ENCODE assay signal across 8 cellular contexts in genomic region chr4:4995103-4995761, GRCh38. TPM values are rescaled to one million over a fixed set of nuclear protein-coding genes. Genes with fewer than 3 reads are reported as not detected.
DNase-seq lines count a peak whose midpoint lies in the region; ATAC-seq and TF ChIP-seq lines count a peak whose summit lies in the region.

No MANE protein-coding gene starts in this region.

- H3K27me3 ChIP-seq in DND-41 (ENCODE audit: insufficient read depth, low read length, poor library complexity) = no peaks in the 10 kb centered on the region
- no peaks in the 10 kb centered on the region for H3K27me3 ChIP-seq in endodermal cell (ENCODE audit: control insufficient read depth, insufficient read depth, low read length, poor library complexity, severe bottlenecking)

- TF ChIP-seq CTCF in DND-41 (IDR thresholded peaks at IDR 0.05; ENCODE audit: borderline replicate concordance, extremely low read depth, low read length, poor library complexity, severe bottlenecking) (peak; percentile 90), VCaP (conservative IDR thresholded peaks at IDR 0.05) (peak; percentile 94), endodermal cell (conservative IDR thresholded peaks at IDR 0.05) (peak; percentile 96)

- H3K36me3 Mint-ChIP-seq in endodermal cell (ENCODE audit: low read depth) = no peaks in the 10 kb centered on the region

- H4K20me1 ChIP-seq in DND-41 (ENCODE audit: insufficient read depth, low read length) = no peaks in the 10 kb centered on the region

- no peaks in the 10 kb centered on the region for H3K9me3 Mint-ChIP-seq in endodermal cell

- H3K4me1 Mint-ChIP-seq in endodermal cell = peaks cover 10% of the 10 kb centered on the region

- no peak overlapping the region for H3K27ac Mint-ChIP-seq in endodermal cell

- peak; percentile 58 for DNase-seq in DND-41
- DNase-seq in NCI-H1092 (lab: John Stamatoyannopoulos, UW) = peak; percentile 28
- peak; percentile 95 for DNase-seq in endodermal cell
- DNase-seq in medulla oblongata (ENCODE audit: extremely low spot score) = peak; percentile 81
- peak; percentile 7 to 9 for DNase-seq in stimulated activated CD8-positive, alpha-beta memory T cell treated with anti-CD3 and anti-CD28 coated beads, Interleukin-7, amount 100 ng/mL, for 1 hour (ENCODE audit: low read depth in 2 of 2)

- H3K9ac ChIP-seq in DND-41 (ENCODE audit: low read depth, low read length) = no peak overlapping the region
- no peak overlapping the region for H3K9ac ChIP-seq in endodermal cell (ENCODE audit: extremely low read depth, low read length, poor library complexity, severe bottlenecking)

- H2AFZ ChIP-seq in DND-41 (ENCODE audit: low read depth, low read length) = no peak overlapping the region

- H3K4me1 ChIP-seq in DND-41 (ENCODE audit: insufficient read depth, low read length) = no peaks in the 10 kb centered on the region
- H3K4me1 ChIP-seq in endodermal cell (ENCODE audit: control insufficient read depth, insufficient read depth, low read length) = no peaks in the 10 kb centered on the region

- 25 to 36% methylated on average over 5 to 18 of the region's 18 CpGs for WGBS in endodermal cell (ENCODE audit: insufficient coverage in 1 of 2, insufficient read length in 1 of 2), 2 experiments

- H3K79me2 ChIP-seq in DND-41 (ENCODE audit: insufficient read depth, low read length) = no peaks in the 10 kb centered on the region

- peaks cover 12% of the 10 kb centered on the region for H3K27me3 Mint-ChIP-seq in endodermal cell (ENCODE audit: insufficient read depth)

- H3K27ac ChIP-seq in DND-41 (ENCODE audit: low read length) (peak overlapping the region; percentile 15; the same call in 1 of the 2 replicates), VCaP (no peak overlapping the region; the same call in 1 of the 2 replicates), endodermal cell (ENCODE audit: low read depth, low read length) (no peak overlapping the region)

- H3K9me3 ChIP-seq in DND-41 (ENCODE audit: insufficient read depth, low read length, severe bottlenecking) = no peaks in the 10 kb centered on the region
- no peaks in the 10 kb centered on the region for H3K9me3 ChIP-seq in endodermal cell (ENCODE audit: control insufficient read depth, low read length)

- ATAC-seq in DND-41 (ENCODE audit: insufficient read depth, low read depth) (peak; percentile 80), GM21723 (IDR thresholded peaks at IDR 0.05; ENCODE audit: unreplicated experiment) (peak; percentile 56), HG03432 (IDR thresholded peaks at IDR 0.05; ENCODE audit: unreplicated experiment) (no peak)

- H3K36me3 ChIP-seq in DND-41 (ENCODE audit: insufficient read depth, low read length) = no peaks in the 10 kb centered on the region
- no peaks in the 10 kb centered on the region for H3K36me3 ChIP-seq in endodermal cell (ENCODE audit: control insufficient read depth, insufficient read depth, low read length)

- no peak overlapping the region for H3K4me2 ChIP-seq in DND-41 (ENCODE audit: insufficient read depth, low read length)

- no peak overlapping the region for H3K4me3 Mint-ChIP-seq in endodermal cell

- no peak overlapping the region for H3K4me3 ChIP-seq in DND-41 (ENCODE audit: low read depth in 1 of 2, low read length in 2 of 2)
- no peak overlapping the region for H3K4me3 ChIP-seq in endodermal cell (ENCODE audit: low read length)

RNA-seq across cellular contexts. Expression of gene CYTL1, which starts 24.0 kb away (rescaled TPM):
- total RNA-seq in endodermal cell = 1 to 10 TPM; 2.2 to 3.7 TPM
- polyA plus RNA-seq in endodermal cell (2013, experiment 1 of 2) = 0.93 TPM
- polyA plus RNA-seq in endodermal cell (2013, experiment 2 of 2) = 1.4 TPM

RNA-seq across cellular contexts. Expression of gene STK32B, which starts 56.0 kb away (rescaled TPM):
- total RNA-seq in endodermal cell = 1 to 10 TPM; 1.4 to 1.5 TPM
- 1.5 TPM for polyA plus RNA-seq in endodermal cell (2013, experiment 1 of 2)
- polyA plus RNA-seq in endodermal cell (2013, experiment 2 of 2) = 1.6 TPM

Comparison
In these comparisons a context has a peak if more than half of its experiments do, and no peak if none do; other contexts are left out.
1. DNase-seq: peak in every context shown above with its lines; median percentile 95 in endodermal cell; 81 in medulla oblongata; 58 in DND-41; 28 in NCI-H1092; 8 in stimulated activated CD8-positive, alpha-beta memory T cell treated with anti-CD3 and anti-CD28 coated beads, Interleukin-7, amount 100 ng/mL, for 1 hour.